Comparison of ENCODE assay signal across 8 cellular contexts in the genomic region with DNA sequence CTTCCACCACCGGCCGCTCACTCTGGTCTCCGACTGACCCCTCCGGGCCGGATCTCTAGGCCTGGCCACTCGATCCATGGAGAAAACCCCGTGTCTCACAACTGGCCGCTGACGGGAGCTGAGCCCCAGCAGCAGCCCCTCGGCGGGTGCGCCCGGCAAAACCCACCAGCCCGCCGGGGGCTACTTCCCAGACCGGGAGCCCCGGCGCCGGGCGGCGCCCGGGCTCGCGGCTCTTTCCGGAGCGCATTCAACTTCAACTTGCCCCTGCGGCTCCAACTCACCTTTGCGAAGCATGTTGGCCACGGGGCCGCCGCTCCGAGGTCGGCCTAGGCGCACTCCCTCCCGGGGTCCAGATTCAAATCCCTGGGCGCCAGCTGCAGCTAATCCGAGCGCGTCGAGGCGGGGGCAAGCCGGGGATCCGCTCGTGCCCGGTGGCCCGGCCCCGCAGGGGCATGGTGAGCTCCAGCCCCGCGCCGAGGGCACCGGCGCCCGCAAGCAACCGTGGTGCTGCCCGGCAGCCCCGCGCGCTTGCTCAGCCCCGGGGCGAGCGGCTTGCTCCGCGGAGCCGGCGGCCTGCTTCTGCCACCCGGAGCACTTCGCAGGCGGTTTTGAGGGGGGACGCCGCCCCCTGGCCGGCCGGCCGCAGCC. TPM values are rescaled to one million over a fixed set of nuclear protein-coding genes. Genes with fewer than 3 reads are reported as not detected.
A peak's percentile ranks its signal among the peaks of the same experiment; 100 is the strongest.
DNase-seq lines count a peak whose midpoint lies in the region; ATAC-seq, FAIRE-seq and TF ChIP-seq lines count a peak whose summit lies in the region.

No MANE protein-coding gene starts in this region.

- H3K4me1 Mint-ChIP-seq in memory B cell, result peaks cover 10% of the 10 kb centered on the region

- no peak for TF ChIP-seq EP300 in GM12878 (IDR thresholded peaks at IDR 0.05; ENCODE audit: borderline replicate concordance in 1 of 2, control insufficient read depth in 1 of 2, low read depth in 2 of 2, low read length in 2 of 2)

- intact Hi-C loops in GM12878 (cut with micrococcal nuclease; ENCODE audit: unreplicated experiment) (no loop called here), vagina (cut with DNase I) (loop anchor here (1.0 kb wide), 1 partner anchor 115 kb away; no protein-coding TSS in a partner anchor)

- in situ Hi-C loops in GM12878 (cut with MboI), result loop anchor here (25.0 kb wide), 1 partner anchor 112 kb away; no protein-coding TSS in a partner anchor

- H4K20me1 ChIP-seq in GM12878 (ENCODE audit: control insufficient read depth, insufficient read depth), result no peaks in the 10 kb centered on the region

- no peaks in the 10 kb centered on the region for H3K36me3 ChIP-seq in GM12878 (ENCODE audit: control insufficient read depth in 2 of 2, insufficient read depth in 2 of 2, low read length in 1 of 2)
- H3K36me3 ChIP-seq in vagina, result no peaks in the 10 kb centered on the region

- peak overlapping the region; percentile 77; the same call in 1 of the 2 replicates for H3K4me2 ChIP-seq in GM12878 (ENCODE audit: control insufficient read depth, insufficient read depth)

- POLR2A ChIA-PET in GM12878 (lab: Charles Lee), result no interaction called here

- peak; percentile 10 for DNase-seq in stimulated activated CD4-positive, alpha-beta T cell treated with anti-CD3 and anti-CD28 coated beads, Interleukin-4, amount 100 ng/mL, for 1 hour
- no peak for DNase-seq in stimulated activated CD4-positive, alpha-beta T cell treated with anti-CD3 and anti-CD28 coated beads, Interleukin-4, amount 100 ng/mL, for 24 hours
- DNase-seq in GM12878 (ENCODE audit: low read depth, low spot score) (no peak), memory B cell (ENCODE audit: low spot score in 2 of 2) (no peak), vagina (ENCODE audit: extremely low spot score in 2 of 2) (no peak), glomerular visceral epithelial cell (ENCODE audit: extremely low spot score) (no peak), amniotic stem cell (lab: John Stamatoyannopoulos, UW) (no peak), NCI-H510A (lab: John Stamatoyannopoulos, UW) (no peak)

- TF ChIP-seq RAD21 in GM12878 (IDR thresholded peaks at IDR 0.05; ENCODE audit: insufficient read depth, low read depth, low read length), result no peak

- peak overlapping the region; percentile 46 for H3K4me3 Mint-ChIP-seq in memory B cell

- H3K36me3 Mint-ChIP-seq in memory B cell, result peaks cover 2% of the 10 kb centered on the region

- ATAC-seq in GM12878, result no peak
- ATAC-seq in memory B cell (ENCODE audit: low read depth), result no peak

- no peak overlapping the region for H3K9ac ChIP-seq in GM12878 (ENCODE audit: control insufficient read depth, insufficient read depth, low read length)

- WGBS in GM12878 (ENCODE audit: insufficient coverage, insufficient replicate concordance, low lambda C conversion rate, missing lambda C conversion rate), result 9% methylated on average over 73 of the region's 73 CpGs

- RAD21 ChIA-PET in GM12878 (lab: Charles Lee; ENCODE audit: unreplicated experiment), result no interaction called here

- H3K9me3 Mint-ChIP-seq in memory B cell, result no peaks in the 10 kb centered on the region

- no peak for TF ChIP-seq CTCF in GM12878 (IDR thresholded peaks at IDR 0.05 in 2 of 3, conservative IDR thresholded peaks at IDR 0.05 in 1 of 3; ENCODE audit: control insufficient read depth in 2 of 3, extremely low read depth in 1 of 3, insufficient read depth in 1 of 3, low read depth in 3 of 3, low read length in 3 of 3)
- no peak for TF ChIP-seq CTCF in vagina (IDR thresholded peaks at IDR 0.05)

- H3K27ac ChIP-seq in GM12878 (ENCODE audit: control insufficient read depth, insufficient read depth) (no peak overlapping the region), vagina (peak overlapping the region; percentile 58)

- SMC1A ChIA-PET in GM12878 (lab: Charles Lee; ENCODE audit: uncharacterized antibody, unreplicated experiment), result no interaction called here

- H2AFZ ChIP-seq in GM12878 (ENCODE audit: control insufficient read depth, low read depth, low read length), result no peak overlapping the region

- no peak for TF ChIP-seq POLR2A in GM12878 (IDR thresholded peaks at IDR 0.05; ENCODE audit: low read depth, low read length)
- no peak for TF ChIP-seq POLR2A in vagina (IDR thresholded peaks at IDR 0.05)

- H3K27me3 ChIP-seq in GM12878 (replicated peaks in 1 of 2; ENCODE audit: control insufficient read depth in 2 of 2, insufficient read depth in 2 of 2, low read length in 1 of 2) (peaks cover 18 to 25% of the 10 kb centered on the region in 2 experiments), vagina (no peaks in the 10 kb centered on the region)

- H3K4me1 ChIP-seq in GM12878 (ENCODE audit: control insufficient read depth, insufficient read depth, low read length) (peaks cover 4% of the 10 kb centered on the region), vagina (peaks cover 37% of the 10 kb centered on the region)

- H3K9me3 ChIP-seq in GM12878 (replicated peaks; ENCODE audit: control insufficient read depth, insufficient read depth, low read length) (no peaks in the 10 kb centered on the region), vagina (no peaks in the 10 kb centered on the region)

- peak overlapping the region; percentile 74; the same call in 1 of the 2 replicates for H3K4me3 ChIP-seq in GM12878
- H3K4me3 ChIP-seq in vagina, result peak overlapping the region; percentile 60 to 64

- no TSS peak for BruUV-seq in GM12878 (replicated peaks; lab: Mats Ljungman, UMichigan)

- CTCF ChIA-PET in GM12878 (lab: Yijun Ruan, JAX), result interaction anchor here (1.0 kb wide), 1 partner anchor 304 kb away, joined by 4 read pairs; no protein-coding TSS in a partner anchor

- no peaks in the 10 kb centered on the region for H3K79me2 ChIP-seq in GM12878 (ENCODE audit: control insufficient read depth, insufficient read depth, low read length)

- no peak for FAIRE-seq in GM12878 (lab: Jason Lieb, UNC)

- no peak overlapping the region for H3K27ac Mint-ChIP-seq in memory B cell

- peaks cover 16% of the 10 kb centered on the region for H3K27me3 Mint-ChIP-seq in memory B cell

RNA-seq across cellular contexts. Expression of a gene that starts 0.4 kb away (rescaled TPM):
- 0.10 and 0.12 TPM in 2 replicates for total RNA-seq in GM12878 (2013; cell fraction: nucleolus; rRNA removed)
- 0.05 and 0.11 TPM in 2 replicates for total RNA-seq in GM12878 (2014; rRNA removed)
- total RNA-seq in GM12878 (2014; rRNA removed; fragmentation: Illumina TruSeq; extraction: Trizol), result not detected in 2 replicates
- 0.10 and 0.13 TPM in 2 replicates for total RNA-seq in GM12878 (2021)
- not detected for polyA plus RNA-seq in GM12878 (2011; ENCODE audit: low read depth)
- polyA plus RNA-seq in GM12878 (2011; rRNA removed), result not detected in 2 replicates
- 0.01 TPM in 1 of 2 replicates, not detected in the other for polyA plus RNA-seq in GM12878 (2011; cell fraction: cytosol; rRNA removed)
- 0.03 TPM in 1 of 2 replicates, not detected in the other for polyA plus RNA-seq in GM12878 (2011; cell fraction: nucleus; rRNA removed)
- polyA plus RNA-seq in GM12878 (2012), result 0.04 TPM in 1 of 2 replicates, not detected in the other
- not detected in 2 replicates for polyA plus RNA-seq in GM12878 (2014; fragmentation: Illumina TruSeq; extraction: Trizol)
- not detected for polyA plus RNA-seq in GM12878 (2014; fragmentation: Nextera tagmentation; extraction: Ambion mirVana)
- 0.03 and 0.08 TPM in 2 replicates for polyA plus RNA-seq in GM12878 (2014; rRNA removed)
- not detected for polyA plus RNA-seq in GM12878 (2016; fragmentation: Nextera tagmentation; extraction: Ambion mirVana)
- not detected in 2 replicates for polyA minus RNA-seq in GM12878 (2011; rRNA and poly(A)+ RNA removed)
- polyA minus RNA-seq in GM12878 (2011; cell fraction: cytosol; rRNA and poly(A)+ RNA removed), result not detected in 2 replicates
- not detected in 2 replicates for polyA minus RNA-seq in GM12878 (2011; cell fraction: nucleus; rRNA and poly(A)+ RNA removed)
- 3.7 TPM for total RNA-seq in vagina

RNA-seq across cellular contexts. Expression of a gene that starts 5.3 kb away (rescaled TPM):
- total RNA-seq in GM12878 (2013; cell fraction: nucleolus; rRNA removed), result 111 and 119 TPM in 2 replicates
- total RNA-seq in GM12878 (2014; rRNA removed), result 21.1 and 22.5 TPM in 2 replicates
- total RNA-seq in GM12878 (2014; rRNA removed; fragmentation: Illumina TruSeq; extraction: Trizol), result 13.4 and 17.5 TPM in 2 replicates
- 20.2 and 21.3 TPM in 2 replicates for total RNA-seq in GM12878 (2021)
- polyA plus RNA-seq in GM12878 (2011; ENCODE audit: low read depth), result 13.9 TPM
- polyA plus RNA-seq in GM12878 (2011; rRNA removed), result 16.0 and 33.6 TPM in 2 replicates
- 39.9 and 44.5 TPM in 2 replicates for polyA plus RNA-seq in GM12878 (2011; cell fraction: cytosol; rRNA removed)
- 194 and 207 TPM in 2 replicates for polyA plus RNA-seq in GM12878 (2011; cell fraction: nucleus; rRNA removed)
- 32.2 and 34.3 TPM in 2 replicates for polyA plus RNA-seq in GM12878 (2012)
- polyA plus RNA-seq in GM12878 (2014; fragmentation: Illumina TruSeq; extraction: Trizol), result 7.1 and 16.0 TPM in 2 replicates
- polyA plus RNA-seq in GM12878 (2014; fragmentation: Nextera tagmentation; extraction: Ambion mirVana), result under 1 TPM; 0.29 to 0.95 TPM
- 22.2 and 24.4 TPM in 2 replicates for polyA plus RNA-seq in GM12878 (2014; rRNA removed)
- 10 to 100 TPM; 19.0 to 22.0 TPM for polyA plus RNA-seq in GM12878 (2016; fragmentation: Nextera tagmentation; extraction: Ambion mirVana)
- 23.5 and 37.9 TPM in 2 replicates for polyA minus RNA-seq in GM12878 (2011; rRNA and poly(A)+ RNA removed)
- polyA minus RNA-seq in GM12878 (2011; cell fraction: cytosol; rRNA and poly(A)+ RNA removed), result 12.2 and 19.2 TPM in 2 replicates
- 38.8 and 48.8 TPM in 2 replicates for polyA minus RNA-seq in GM12878 (2011; cell fraction: nucleus; rRNA and poly(A)+ RNA removed)
- total RNA-seq in vagina, result 43.0 TPM

RNA-seq across cellular contexts. Expression of a gene that starts 17.1 kb away (rescaled TPM):
- total RNA-seq in GM12878 (2013; cell fraction: nucleolus; rRNA removed), result 4.1 and 4.5 TPM in 2 replicates
- total RNA-seq in GM12878 (2014; rRNA removed), result 57.5 and 58.6 TPM in 2 replicates
- total RNA-seq in GM12878 (2014; rRNA removed; fragmentation: Illumina TruSeq; extraction: Trizol), result 25.5 and 29.1 TPM in 2 replicates
- total RNA-seq in GM12878 (2021), result 39.7 and 46.9 TPM in 2 replicates
- polyA plus RNA-seq in GM12878 (2011; ENCODE audit: low read depth), result 15.9 TPM
- 21.8 and 34.6 TPM in 2 replicates for polyA plus RNA-seq in GM12878 (2011; rRNA removed)
- 57.5 and 70.9 TPM in 2 replicates for polyA plus RNA-seq in GM12878 (2011; cell fraction: cytosol; rRNA removed)
- polyA plus RNA-seq in GM12878 (2011; cell fraction: nucleus; rRNA removed), result 27.2 and 42.6 TPM in 2 replicates
- 26.0 and 30.9 TPM in 2 replicates for polyA plus RNA-seq in GM12878 (2012)
- 24.8 and 32.5 TPM in 2 replicates for polyA plus RNA-seq in GM12878 (2014; fragmentation: Illumina TruSeq; extraction: Trizol)
- polyA plus RNA-seq in GM12878 (2014; fragmentation: Nextera tagmentation; extraction: Ambion mirVana), result 10 to 100 TPM in 1 of 2 experiments, 1 to 10 TPM in 1; 6.1 to 14.2 TPM
- polyA plus RNA-seq in GM12878 (2014; rRNA removed), result 49.5 and 59.8 TPM in 2 replicates
- polyA plus RNA-seq in GM12878 (2016; fragmentation: Nextera tagmentation; extraction: Ambion mirVana), result 10 to 100 TPM; 73.6 to 75.3 TPM
- polyA minus RNA-seq in GM12878 (2011; rRNA and poly(A)+ RNA removed), result 18.9 and 41.3 TPM in 2 replicates
- 9.4 and 10.5 TPM in 2 replicates for polyA minus RNA-seq in GM12878 (2011; cell fraction: cytosol; rRNA and poly(A)+ RNA removed)
- polyA minus RNA-seq in GM12878 (2011; cell fraction: nucleus; rRNA and poly(A)+ RNA removed), result 2.3 and 5.2 TPM in 2 replicates
- 24.3 TPM for total RNA-seq in vagina

RNA-seq across cellular contexts. Expression of a gene that starts 30.2 kb away (rescaled TPM):
- total RNA-seq in GM12878 (2013; cell fraction: nucleolus; rRNA removed), result 220 and 277 TPM in 2 replicates
- total RNA-seq in GM12878 (2014; rRNA removed), result 30.8 and 40.8 TPM in 2 replicates
- total RNA-seq in GM12878 (2014; rRNA removed; fragmentation: Illumina TruSeq; extraction: Trizol), result 4.6 and 4.9 TPM in 2 replicates
- 55.4 and 61.1 TPM in 2 replicates for total RNA-seq in GM12878 (2021)
- 8.2 TPM for polyA plus RNA-seq in GM12878 (2011; ENCODE audit: low read depth)
- 4.2 and 10.5 TPM in 2 replicates for polyA plus RNA-seq in GM12878 (2011; rRNA removed)
- polyA plus RNA-seq in GM12878 (2011; cell fraction: cytosol; rRNA removed), result 16.0 and 34.6 TPM in 2 replicates
- 88.9 and 92.7 TPM in 2 replicates for polyA plus RNA-seq in GM12878 (2011; cell fraction: nucleus; rRNA removed)
- polyA plus RNA-seq in GM12878 (2012), result 38.9 and 49.7 TPM in 2 replicates
- polyA plus RNA-seq in GM12878 (2014; fragmentation: Illumina TruSeq; extraction: Trizol), result 0.81 and 1.8 TPM in 2 replicates
- polyA plus RNA-seq in GM12878 (2014; fragmentation: Nextera tagmentation; extraction: Ambion mirVana), result under 1 TPM; 0.11 to 0.57 TPM
- 26.5 and 40.9 TPM in 2 replicates for polyA plus RNA-seq in GM12878 (2014; rRNA removed)
- 1 to 10 TPM; 2.0 to 4.9 TPM for polyA plus RNA-seq in GM12878 (2016; fragmentation: Nextera tagmentation; extraction: Ambion mirVana)
- polyA minus RNA-seq in GM12878 (2011; rRNA and poly(A)+ RNA removed), result 9.8 and 22.7 TPM in 2 replicates
- 23.8 and 29.3 TPM in 2 replicates for polyA minus RNA-seq in GM12878 (2011; cell fraction: cytosol; rRNA and poly(A)+ RNA removed)
- 47.3 and 88.0 TPM in 2 replicates for polyA minus RNA-seq in GM12878 (2011; cell fraction: nucleus; rRNA and poly(A)+ RNA removed)
- total RNA-seq in vagina, result 33.1 TPM
